26 cellular contexts compared by ENCODE assay signal in genomic region chr14:92412912-92413311, GRCh38.
DNase-seq lines count a peak whose midpoint lies in the region; ATAC-seq, FAIRE-seq and TF ChIP-seq lines count a peak whose summit lies in the region.
"Had no signal": no experiment of that assay in that cellular context is flagged by ENCODE, and none has a peak within 500 bp of the region (broad histone marks: within the 10 kb centered on the region; RNA-seq: fewer than 3 reads in every experiment).

No MANE protein-coding gene starts in this region.

- H3K9ac ChIP-seq in GM12878 (ENCODE audit: control insufficient read depth, insufficient read depth, low read length), result no peak overlapping the region
- H3K9ac ChIP-seq in smooth muscle cell (ENCODE audit: low read depth), result peak overlapping the region; percentile 72

- 0 out of 2 replicates have a peak, but pooled peaks cover 5% of the 10 kb centered on the region for H3K4me1 ChIP-seq in GM12878 (ENCODE audit: control insufficient read depth, insufficient read depth, low read length)
- peaks cover 6% of the 10 kb centered on the region for H3K4me1 ChIP-seq in smooth muscle cell (ENCODE audit: low read depth)
- peaks cover 0 to 18% (median 7%) of the 10 kb centered on the region in 4 donors for H3K4me1 ChIP-seq in transverse colon
- H3K4me1 ChIP-seq: pancreas, suprapubic skin had no signal

- H3K9me3 ChIP-seq in GM12878 (replicated peaks; ENCODE audit: control insufficient read depth, insufficient read depth, low read length), result no peaks in the 10 kb centered on the region; the same call in 2 of the 3 replicates
- no peaks in the 10 kb centered on the region for H3K9me3 ChIP-seq in smooth muscle cell (replicated peaks; ENCODE audit: low read depth)
- H3K9me3 ChIP-seq in transverse colon, result no peaks in the 10 kb centered on the region
- H3K9me3 ChIP-seq: pancreas, suprapubic skin, upper lobe of right lung had no signal

- SMC1A ChIA-PET in GM12878 (lab: Charles Lee; ENCODE audit: uncharacterized antibody, unreplicated experiment), result no interaction called here

- POLR2A ChIA-PET in GM12878 (lab: Charles Lee), result no interaction called here

- TF ChIP-seq EP300 in GM12878 (IDR thresholded peaks at IDR 0.05; ENCODE audit: borderline replicate concordance in 1 of 2, control insufficient read depth in 1 of 2, low read depth in 2 of 2, low read length in 2 of 2) (no peak), transverse colon (IDR thresholded peaks at IDR 0.05; ENCODE audit: low read depth) (no peak)

- ATAC-seq in GM12878 (no peak), HG03378 (IDR thresholded peaks at IDR 0.05; ENCODE audit: unreplicated experiment) (no peak)
- ATAC-seq: activated CD8-positive, alpha-beta T cell treated with anti-CD3 and anti-CD28 coated beads for 36 hours; activated T-helper 17 cell treated with anti-CD3 and anti-CD28 coated beads, Interleukin-2, amount 50 U/mL, for 72 hours; left lobe of liver; pancreas; Right ventricle myocardium inferior; upper lobe of right lung had no signal

- in situ Hi-C loops in GM12878 (cut with MboI), result no loop called here
- in situ Hi-C loops in transverse colon (cut with MboI; ENCODE audit: low pct_ligation_motif_present in 1 of 4, low pct_unique_long_range_greater_than_20kb in 1 of 4, low sequenced_read_pairs in 3 of 4), result no loop called here

- H4K20me1 ChIP-seq in GM12878 (ENCODE audit: control insufficient read depth, insufficient read depth) (no peaks in the 10 kb centered on the region; the same call in 1 of the 2 replicates), smooth muscle cell (ENCODE audit: low read depth) (no peaks in the 10 kb centered on the region)

- H3K27me3 ChIP-seq in GM12878 (replicated peaks in 1 of 2; ENCODE audit: control insufficient read depth in 2 of 2, insufficient read depth in 2 of 2, low read length in 1 of 2) (no peaks in the 10 kb centered on the region; a peak in 2 of 4 replicates), smooth muscle cell (ENCODE audit: low read depth) (no peaks in the 10 kb centered on the region), transverse colon (no peaks in the 10 kb centered on the region)
- H3K27me3 ChIP-seq: brain microvascular endothelial cell, upper lobe of right lung had no signal

- no peaks in the 10 kb centered on the region for H3F3A ChIP-seq in smooth muscle cell (ENCODE audit: low read depth)

- no peaks in the 10 kb centered on the region for H3K79me2 ChIP-seq in GM12878 (ENCODE audit: control insufficient read depth, insufficient read depth, low read length)
- H3K79me2 ChIP-seq in smooth muscle cell (ENCODE audit: low read depth), result no peaks in the 10 kb centered on the region

- H3K36me3 ChIP-seq in GM12878 (ENCODE audit: control insufficient read depth in 2 of 2, insufficient read depth in 2 of 2, low read length in 1 of 2) (no peaks in the 10 kb centered on the region), smooth muscle cell (ENCODE audit: low read depth) (no peaks in the 10 kb centered on the region), transverse colon (no peaks in the 10 kb centered on the region)
- H3K36me3 ChIP-seq: brain microvascular endothelial cell, pancreas, suprapubic skin, upper lobe of right lung had no signal

- RAD21 ChIA-PET in GM12878 (lab: Charles Lee; ENCODE audit: unreplicated experiment), result no interaction called here

- FAIRE-seq in GM12878 (lab: Jason Lieb, UNC), result no peak
- FAIRE-seq: endothelial cell of umbilical vein, islet of Langerhans, pancreas had no signal

- TF ChIP-seq POLR2A in GM12878 (IDR thresholded peaks at IDR 0.05; ENCODE audit: low read depth, low read length), result no peak
- no peak for TF ChIP-seq POLR2A in transverse colon (IDR thresholded peaks at IDR 0.05)

- TF ChIP-seq CTCF in GM12878 (IDR thresholded peaks at IDR 0.05 in 2 of 3, conservative IDR thresholded peaks at IDR 0.05 in 1 of 3; ENCODE audit: control insufficient read depth in 2 of 3, extremely low read depth in 1 of 3, insufficient read depth in 1 of 3, low read depth in 3 of 3, low read length in 3 of 3), result no peak
- TF ChIP-seq CTCF in smooth muscle cell (IDR thresholded peaks at IDR 0.05; ENCODE audit: borderline replicate concordance, insufficient read depth, poor library complexity, severe bottlenecking), result no peak
- no peak for TF ChIP-seq CTCF in transverse colon (IDR thresholded peaks at IDR 0.05)

- CTCF ChIA-PET in GM12878 (lab: Yijun Ruan, JAX), result no interaction called here

- no peak overlapping the region for H3K27ac ChIP-seq in GM12878 (ENCODE audit: control insufficient read depth, insufficient read depth)
- H3K27ac ChIP-seq in smooth muscle cell (ENCODE audit: low read depth), result peak overlapping the region; percentile 94
- peak overlapping the region in 1 of 4 donors; percentile 19 for H3K27ac ChIP-seq in transverse colon
- H3K27ac ChIP-seq: 22Rv1, brain microvascular endothelial cell, pancreas, skin epidermis, suprapubic skin, upper lobe of right lung had no signal

- H3K4me3 ChIP-seq in GM12878 (no peak overlapping the region), smooth muscle cell (no peak overlapping the region), transverse colon (no peak overlapping the region)
- H3K4me3 ChIP-seq: pancreas, skin epidermis, suprapubic skin, upper lobe of right lung had no signal

- H2AFZ ChIP-seq in GM12878 (ENCODE audit: control insufficient read depth, low read depth, low read length) (no peak overlapping the region), smooth muscle cell (ENCODE audit: low read depth) (no peak overlapping the region)

- BruUV-seq in GM12878 (replicated peaks; lab: Mats Ljungman, UMichigan), result no TSS peak

- TF ChIP-seq RAD21 in GM12878 (IDR thresholded peaks at IDR 0.05; ENCODE audit: insufficient read depth, low read depth, low read length), result no peak

- intact Hi-C loops in GM12878 (cut with micrococcal nuclease; ENCODE audit: unreplicated experiment) (no loop called here), transverse colon (cut with DNase I; ENCODE audit: low total_unique reads) (no loop called here)

- H3K4me2 ChIP-seq in GM12878 (ENCODE audit: control insufficient read depth, insufficient read depth) (no peak overlapping the region), smooth muscle cell (peak overlapping the region; percentile 76)

- DNase-seq in DMS53 (lab: John Stamatoyannopoulos, UW) (peak; percentile 19), DMS53 treated with DMSO at 0.1 percent for 48 hours (lab: John Stamatoyannopoulos, UW; ENCODE audit: unreplicated experiment) (no peak), NCI-H2171 treated with DMSO at 0.1 percent for 48 hours (lab: John Stamatoyannopoulos, UW) (peak; percentile 79), GM12878 (ENCODE audit: low read depth, low spot score) (no peak), smooth muscle cell (lab: John Stamatoyannopoulos, UW; ENCODE audit: unreplicated experiment) (no peak), medulla oblongata (ENCODE audit: extremely low spot score) (no peak), transverse colon (no peak)
- DNase-seq: activated CD8-positive, alpha-beta T cell treated with anti-CD3 and anti-CD28 coated beads for 36 hours; activated naive CD4-positive, alpha-beta T cell treated with anti-CD3 and anti-CD28 coated beads, Interleukin-2, amount 10 ng/mL, durations not matched to agents 7 days and 5 days; brain microvascular endothelial cell; H7; NCI-H1436 treated with DMSO at 0.1 percent for 48 hours; NCI-H510A; pancreas; stimulated activated naive CD4-positive, alpha-beta T cell treated with Interleukin-2 at 50 U/mL for 16 hours; T-helper 2 cell; upper lobe of right lung had no signal

- 71% methylated on average over 10 of the region's 10 CpGs for WGBS in GM12878 (ENCODE audit: insufficient coverage, insufficient replicate concordance, low lambda C conversion rate, missing lambda C conversion rate)
- WGBS in smooth muscle cell (ENCODE audit: low lambda C conversion rate), result 38% methylated on average over 10 of the region's 10 CpGs
- WGBS in transverse colon (ENCODE audit: low coverage in 1 of 2), 2 donors, result 43 to 60% methylated on average over 7 to 10 of the region's 10 CpGs

TF ChIP-seq in GM12878, 131 proteins besides CTCF, POLR2A, EP300 and RAD21 (continues in another document):
- TF ChIP-seq SIX5 (IDR thresholded peaks at IDR 0.05; ENCODE audit: low read depth, low read length, severe bottlenecking) (no peak), ZBTB40 (IDR thresholded peaks at IDR 0.05; ENCODE audit: borderline replicate concordance) (peak; percentile 28; the same call in 1 of the 2 replicates)

Comparison
In these comparisons a context has a peak if more than half of its experiments do, and no peak if none do; other contexts are left out.
1. DNase-seq: peak in DMS53 (single experiment) and NCI-H2171 treated with DMSO at 0.1 percent for 48 hours (single experiment); none in DMS53 treated with DMSO at 0.1 percent for 48 hours (single experiment), GM12878 (single experiment), smooth muscle cell (single experiment), medulla oblongata (single experiment) and transverse colon (single experiment).